ENCODE assay signal across 18 cellular contexts in the genomic region with DNA sequence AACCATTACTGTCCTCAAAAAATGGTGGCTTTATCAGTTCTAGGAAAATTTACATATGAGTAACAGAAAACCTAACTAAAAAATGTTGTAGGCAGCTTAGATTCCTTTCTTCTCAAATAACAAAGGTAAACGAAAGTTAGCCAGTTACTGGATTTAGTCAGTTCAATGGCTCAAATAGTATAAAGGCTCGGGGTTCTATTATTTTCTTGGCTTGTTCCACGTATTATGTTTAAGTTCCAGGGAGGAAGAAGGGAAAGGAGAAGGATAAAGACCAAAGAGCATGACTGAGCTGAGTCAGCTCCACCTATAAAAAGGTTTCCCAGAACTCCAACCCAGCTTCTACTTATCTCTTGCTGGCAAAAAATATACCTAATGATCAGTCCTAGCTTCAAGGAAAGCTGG. TPM values are rescaled to one million over a fixed set of nuclear protein-coding genes. Genes with fewer than 3 reads are reported as not detected.
DNase-seq lines count a peak whose midpoint lies in the region; ATAC-seq, FAIRE-seq and TF ChIP-seq lines count a peak whose summit lies in the region.
"Had no signal": no experiment of that assay in that cellular context is flagged by ENCODE, and none has a peak within 500 bp of the region (broad histone marks: within the 10 kb centered on the region; RNA-seq: fewer than 3 reads in every experiment).

No MANE protein-coding gene starts in this region.

- no peak overlapping the region for H2BK15ac ChIP-seq in mesenchymal stem cell (ENCODE audit: low read depth, poor library complexity, severe bottlenecking)

- H3K36me3 ChIP-seq in HUES48 (ENCODE audit: control insufficient read depth, insufficient read depth, low read length) = no peaks in the 10 kb centered on the region
- H3K36me3 ChIP-seq in mesenchymal stem cell (ENCODE audit: control insufficient read depth in 1 of 2, insufficient read depth in 2 of 2, low read depth in 1 of 2, low read length in 2 of 2) = no peaks in the 10 kb centered on the region
- no peaks in the 10 kb centered on the region for H3K36me3 ChIP-seq in small intestine (ENCODE audit: control insufficient read depth in 2 of 2, insufficient read depth in 2 of 2, low read length in 2 of 2)

- H3K4me1 Mint-ChIP-seq in glutamatergic neuron (ENCODE audit: low read depth, unreplicated experiment) = peaks cover 1% of the 10 kb centered on the region
- H3K4me1 Mint-ChIP-seq: CD14-positive monocyte had no signal

- no peak overlapping the region for H4K8ac ChIP-seq in mesenchymal stem cell (ENCODE audit: low read length)

- H3K27ac ChIP-seq in HUES48 (ENCODE audit: low read depth, low read length) = peak overlapping the region; percentile 79
- peak overlapping the region; percentile 16 for H3K27ac ChIP-seq in mesenchymal stem cell (ENCODE audit: low read length, poor library complexity, severe bottlenecking)
- H3K27ac ChIP-seq in small intestine (ENCODE audit: low read depth in 1 of 2, low read length in 1 of 2) = no peak overlapping the region

- H3K9me3 ChIP-seq in HUES48 (ENCODE audit: control insufficient read depth, insufficient read depth, low read length) = no peaks in the 10 kb centered on the region
- H3K9me3 ChIP-seq in mesenchymal stem cell (ENCODE audit: control insufficient read depth, low read length) = no peaks in the 10 kb centered on the region
- H3K9me3 ChIP-seq in small intestine (ENCODE audit: control insufficient read depth, low read depth) = no peaks in the 10 kb centered on the region
- H3K9me3 ChIP-seq: SK-N-SH had no signal

- no peak overlapping the region for H2BK120ac ChIP-seq in mesenchymal stem cell (ENCODE audit: low read depth, low read length)

- in situ Hi-C loops in astrocyte of the spinal cord (cut with HindIII; ENCODE audit: low sequenced_read_pairs) = no loop called here

- H3K27me3 Mint-ChIP-seq in glutamatergic neuron (ENCODE audit: unreplicated experiment) = no peaks in the 10 kb centered on the region

- H3K14ac ChIP-seq in mesenchymal stem cell (ENCODE audit: low read length in 2 of 2) = no peak overlapping the region

- peaks cover 31% of the 10 kb centered on the region for H3K4me1 ChIP-seq in HUES48 (ENCODE audit: control insufficient read depth, insufficient read depth, low read length)
- H3K4me1 ChIP-seq in mesenchymal stem cell (ENCODE audit: control insufficient read depth, insufficient read depth, low read depth, low read length) = peaks cover 1% of the 10 kb centered on the region
- no peaks in the 10 kb centered on the region for H3K4me1 ChIP-seq in small intestine (ENCODE audit: control insufficient read depth in 2 of 2, insufficient read depth in 1 of 2, low read depth in 1 of 2, low read length in 1 of 2)

- H3K23ac ChIP-seq in mesenchymal stem cell (ENCODE audit: low read length in 2 of 2) = no peak overlapping the region

- no peak overlapping the region for H3K4me2 ChIP-seq in mesenchymal stem cell (ENCODE audit: low read length, poor library complexity, severe bottlenecking)
- H3K4me2 ChIP-seq: SK-N-SH had no signal

- no peak overlapping the region for H3K27ac Mint-ChIP-seq in glutamatergic neuron (ENCODE audit: unreplicated experiment)
- H3K27ac Mint-ChIP-seq: CD14-positive monocyte had no signal

- no peaks in the 10 kb centered on the region for H3K36me3 Mint-ChIP-seq in glutamatergic neuron (ENCODE audit: unreplicated experiment)
- H3K36me3 Mint-ChIP-seq: CD14-positive monocyte had no signal

- H4K91ac ChIP-seq in mesenchymal stem cell (ENCODE audit: low read length) = no peak overlapping the region

- no peaks in the 10 kb centered on the region for H3K9me3 Mint-ChIP-seq in glutamatergic neuron (ENCODE audit: unreplicated experiment)

- no peak overlapping the region for H2AFZ ChIP-seq in mesenchymal stem cell (ENCODE audit: low read depth, low read length)

- H3K9ac ChIP-seq in HUES48 (ENCODE audit: low read depth, low read length) = no peak overlapping the region
- no peak overlapping the region for H3K9ac ChIP-seq in mesenchymal stem cell (ENCODE audit: low read length)
- H3K9ac ChIP-seq: SK-N-SH had no signal

- H2AK5ac ChIP-seq in mesenchymal stem cell (ENCODE audit: low read length, severe bottlenecking) = no peak overlapping the region

- no peak for ATAC-seq in GM19395 (IDR thresholded peaks at IDR 0.05; ENCODE audit: unreplicated experiment)
- ATAC-seq: HCT116 had no signal

- H2BK5ac ChIP-seq in mesenchymal stem cell (ENCODE audit: low read depth, low read length, poor library complexity, severe bottlenecking) = no peak overlapping the region

- WGBS in mesenchymal stem cell = 75% methylated on average over 3 of the region's 3 CpGs
- WGBS in small intestine, 3 donors = 83 to 96% (median 84%) methylated on average over 3 of the region's 3 CpGs

- no peak overlapping the region for H2BK12ac ChIP-seq in mesenchymal stem cell (ENCODE audit: low read length in 2 of 2)

- DNase-seq in astrocyte of the spinal cord (ENCODE audit: low read depth, low spot score) (peak; percentile 3), mesenchymal stem cell (no peak), small intestine (peak; percentile 9), NCI-H2107 treated with DMSO at 0.1 percent for 48 hours (lab: John Stamatoyannopoulos, UW; ENCODE audit: unreplicated experiment) (no peak), glutamatergic neuron (no peak)
- DNase-seq: AML-193, KG1, NCI-H1436 treated with DMSO at 0.1 percent for 48 hours, NCI-H2081, NCI-H2227 treated with DMSO at 0.1 percent for 48 hours, NCI-H524, SHP77, SK-N-SH had no signal

- FAIRE-seq in small intestine (lab: Jason Lieb, UNC) = no peak
- FAIRE-seq: RCC 7860 had no signal

- TF ChIP-seq CTCF in astrocyte of the spinal cord (IDR thresholded peaks at IDR 0.05; ENCODE audit: low read depth, low read length) (no peak), glutamatergic neuron (IDR thresholded peaks at IDR 0.05; ENCODE audit: partially characterized antibody, unreplicated experiment) (no peak)

- no peak overlapping the region for H3K4me3 ChIP-seq in HUES48 (ENCODE audit: low read depth, low read length)
- H3K4me3 ChIP-seq in astrocyte of the spinal cord (ENCODE audit: low read depth, low read length) = no peak overlapping the region
- H3K4me3 ChIP-seq in mesenchymal stem cell (ENCODE audit: insufficient read depth in 1 of 2, low read depth in 1 of 2, low read length in 2 of 2) = no peak overlapping the region
- H3K4me3 ChIP-seq in small intestine (ENCODE audit: low read depth in 1 of 2, low read length in 2 of 2) = no peak overlapping the region

- no peak overlapping the region for H3K4me3 Mint-ChIP-seq in glutamatergic neuron (ENCODE audit: unreplicated experiment)
- H3K4me3 Mint-ChIP-seq: CD14-positive monocyte had no signal

- peaks cover 1% of the 10 kb centered on the region for H3K79me1 ChIP-seq in mesenchymal stem cell (replicated peaks; ENCODE audit: low read length, poor library complexity, severe bottlenecking)

- H3K27me3 ChIP-seq in HUES48 (ENCODE audit: control insufficient read depth, insufficient read depth, low read length) = no peaks in the 10 kb centered on the region
- no peaks in the 10 kb centered on the region for H3K27me3 ChIP-seq in mesenchymal stem cell (ENCODE audit: control insufficient read depth in 1 of 2, insufficient read depth in 1 of 2, low read length in 2 of 2)
- no peaks in the 10 kb centered on the region for H3K27me3 ChIP-seq in small intestine (ENCODE audit: control insufficient read depth in 2 of 2, insufficient read depth in 2 of 2, low read length in 2 of 2)

- H3K18ac ChIP-seq in mesenchymal stem cell (ENCODE audit: low read depth in 1 of 2, low read length in 2 of 2) = no peak overlapping the region

- H3K4ac ChIP-seq in mesenchymal stem cell (ENCODE audit: low read depth in 1 of 2, low read length in 2 of 2) = no peak overlapping the region

RNA-seq across cellular contexts. Expression of a gene that starts 41.0 kb away (rescaled TPM):
- polyA plus RNA-seq in mesenchymal stem cell (2013, experiment 1 of 2) = 12.8 TPM
- polyA plus RNA-seq in mesenchymal stem cell (2013, experiment 2 of 2) = 12.9 TPM
- polyA plus RNA-seq in small intestine = 1 to 10 TPM in 2 of 3 donors, under 1 TPM in 1; 0.89 to 9.6 (median 9.5) TPM
- total RNA-seq in glutamatergic neuron (ENCODE audit: unreplicated experiment) = 3.4 TPM
- polyA plus RNA-seq: CD14-positive monocyte had no signal

Comparison
In these comparisons a context has a peak if more than half of its experiments do, and no peak if none do; other contexts are left out.
1. H3K27ac ChIP-seq: peak in HUES48 (single experiment) and mesenchymal stem cell (single experiment); none in small intestine (0 of 2).
2. DNase-seq: peak in astrocyte of the spinal cord (single experiment) and small intestine (single experiment); none in mesenchymal stem cell (single experiment), NCI-H2107 treated with DMSO at 0.1 percent for 48 hours (single experiment) and glutamatergic neuron (single experiment).